Comparison of ENCODE assay signal across 8 cellular contexts in the genomic region with DNA sequence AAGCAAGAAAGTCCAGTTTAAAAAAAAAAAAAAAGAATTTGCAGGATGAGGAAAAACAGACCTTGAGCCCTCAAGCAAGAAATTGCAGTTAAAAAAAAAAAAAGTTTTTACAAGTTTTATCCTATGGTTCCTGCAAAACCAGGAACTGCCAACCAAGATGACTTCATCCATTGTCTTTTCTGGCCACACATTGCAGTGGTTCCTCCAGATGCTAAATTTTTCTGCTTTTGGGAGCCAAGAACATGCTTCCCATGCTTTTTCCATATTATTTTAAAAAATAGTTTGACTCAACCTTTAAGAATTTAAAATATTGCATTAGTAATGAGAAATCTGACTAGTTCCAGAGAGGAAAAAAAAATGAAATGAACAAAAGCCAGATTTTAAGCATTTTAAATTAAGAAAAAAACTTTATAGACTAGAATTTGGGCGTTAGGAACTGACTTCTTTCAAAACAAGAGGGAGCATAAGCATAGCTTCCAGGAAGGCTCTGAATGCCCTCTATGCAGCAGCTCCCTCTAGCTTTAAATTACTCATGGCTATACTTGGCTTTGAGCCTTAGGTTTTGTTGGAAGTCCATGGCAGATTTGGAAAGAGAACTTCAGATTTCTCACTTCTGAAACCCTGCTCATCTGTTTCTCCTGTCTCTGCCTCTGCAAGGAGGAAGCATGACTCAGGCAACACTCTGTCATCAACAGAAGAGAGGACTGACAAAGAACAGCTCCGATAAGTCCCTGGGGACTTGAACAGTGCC.
DNase-seq lines count a peak whose midpoint lies in the region; ATAC-seq and TF ChIP-seq lines count a peak whose summit lies in the region.

No MANE protein-coding gene starts in this region.

- no peaks in the 10 kb centered on the region for H3K27me3 ChIP-seq in BLaER1 treated with 17β-estradiol and CSF1 and Interleukin-3, amounts not matched to agents 10 nM and 100 nM
- H3K27me3 ChIP-seq in PC-9 (ENCODE audit: insufficient read depth, low read depth): no peaks in the 10 kb centered on the region

- peak; percentile 95 for ATAC-seq in GM21619 (IDR thresholded peaks at IDR 0.05; ENCODE audit: unreplicated experiment)
- no peak for ATAC-seq in HG03045 (IDR thresholded peaks at IDR 0.05; ENCODE audit: unreplicated experiment)

- H3K4me1 ChIP-seq in BLaER1 treated with 17β-estradiol and CSF1 and Interleukin-3, amounts not matched to agents 10 nM and 100 nM: peaks cover 24 to 43% (median 28%) of the 10 kb centered on the region in 10 experiments
- peaks cover 17% of the 10 kb centered on the region; the same call in 1 of the 2 replicates for H3K4me1 ChIP-seq in PC-9 (replicated peaks; ENCODE audit: insufficient read depth)

- H3K4me3 ChIP-seq in BLaER1 treated with 17β-estradiol and CSF1 and Interleukin-3, amounts not matched to agents 10 nM and 100 nM: peak overlapping the region in 6 of 10 experiments; percentile 22 to 52 (median 30); a peak in 10 of 20 replicates
- H3K4me3 ChIP-seq in PC-9 (no peak overlapping the region), retinal pigment epithelial cell (ENCODE audit: low read length) (no peak overlapping the region)

- DNase-seq in PC-9 (no peak), fibroblast of peridontal ligament (ENCODE audit: extremely low read depth) (peak; percentile 41), retinal pigment epithelial cell (ENCODE audit: low read depth) (no peak), NCI-H1930 (lab: John Stamatoyannopoulos, UW) (no peak), RWPE1 (ENCODE audit: low spot score) (no peak)

- peak overlapping the region; percentile 15 to 72 (median 63) for H3K9ac ChIP-seq in BLaER1 treated with 17β-estradiol and CSF1 and Interleukin-3, amounts not matched to agents 10 nM and 100 nM

- no peaks in the 10 kb centered on the region for H4K20me1 ChIP-seq in BLaER1 treated with 17β-estradiol and CSF1 and Interleukin-3, amounts not matched to agents 10 nM and 100 nM
- H4K20me1 ChIP-seq in PC-9 (ENCODE audit: insufficient read depth): no peaks in the 10 kb centered on the region

- peak overlapping the region; percentile 43 to 95 (median 75) for H3K4me2 ChIP-seq in BLaER1 treated with 17β-estradiol and CSF1 and Interleukin-3, amounts not matched to agents 10 nM and 100 nM
- 0 out of 2 replicates have a peak overlapping the region, but pooled peaks have one; percentile 13 for H3K4me2 ChIP-seq in PC-9

- H3K9me2 ChIP-seq in PC-9 (ENCODE audit: insufficient read depth): no peaks in the 10 kb centered on the region

- H3K36me3 ChIP-seq in BLaER1 treated with 17β-estradiol and CSF1 and Interleukin-3, amounts not matched to agents 10 nM and 100 nM: peaks cover 0 to 7% (median 0%) of the 10 kb centered on the region in 11 experiments; a peak in 1 of 22 replicates
- H3K36me3 ChIP-seq in PC-9 (ENCODE audit: low read depth): no peaks in the 10 kb centered on the region

- H3K9me3 ChIP-seq in BLaER1 treated with 17β-estradiol and CSF1 and Interleukin-3, amounts not matched to agents 10 nM and 100 nM (replicated peaks in 1 of 11): peaks cover 0 to 32% (median 13%) of the 10 kb centered on the region in 11 experiments; a peak in 16 of 22 replicates
- no peaks in the 10 kb centered on the region for H3K9me3 ChIP-seq in PC-9 (ENCODE audit: insufficient read depth, low read depth)

- BruUV-seq in PC-9 (replicated peaks; lab: Mats Ljungman, UMichigan): no TSS peak

- TF ChIP-seq CTCF in PC-9 (conservative IDR thresholded peaks at IDR 0.05) (no peak), retinal pigment epithelial cell (conservative IDR thresholded peaks at IDR 0.05; ENCODE audit: low read depth, low read length) (peak; percentile 9), RWPE1 (conservative IDR thresholded peaks at IDR 0.05; ENCODE audit: low read depth) (no peak)

- intact Hi-C loops in PC-9 (cut with micrococcal nuclease; ENCODE audit: unreplicated experiment): no loop called here

- no peaks in the 10 kb centered on the region for H3K79me2 ChIP-seq in PC-9 (ENCODE audit: low read depth)

- CTCF ChIA-PET in PC-9 (lab: Charles Lee): no interaction called here
- CTCF ChIA-PET in RWPE1 (lab: Yijun Ruan, JAX): interaction anchor here (0.7 kb wide), 1 partner anchor 20 kb away, joined by 3 read pairs; no protein-coding TSS in a partner anchor

- peak overlapping the region; percentile 62 to 87 (median 79) for H3K27ac ChIP-seq in BLaER1 treated with 17β-estradiol and CSF1 and Interleukin-3, amounts not matched to agents 10 nM and 100 nM
- peak overlapping the region; percentile 54 for H3K27ac ChIP-seq in PC-9
- no peak overlapping the region for H3K27ac ChIP-seq in RWPE1

- H2AFZ ChIP-seq in PC-9: no peak overlapping the region

- no peaks in the 10 kb centered on the region for H3F3A ChIP-seq in PC-9 (ENCODE audit: insufficient read depth, low read depth)

- POLR2A ChIA-PET in PC-9 (lab: Charles Lee; ENCODE audit: unreplicated experiment): no interaction called here
- POLR2A ChIA-PET in RWPE1 (lab: Yijun Ruan, JAX; ENCODE audit: low non-redundant PET): no interaction called here

Comparison
In these comparisons a context has a peak if more than half of its experiments do, and no peak if none do; other contexts are left out.
1. H3K4me3 ChIP-seq: peak in BLaER1 treated with 17β-estradiol and CSF1 and Interleukin-3, amounts not matched to agents 10 nM and 100 nM (6 of 10); none in PC-9 (single experiment) and retinal pigment epithelial cell (single experiment).